ENCODE assay signal across 24 cellular contexts in genomic region chr21:31529406-31529805, GRCh38.
DNase-seq lines count a peak whose midpoint lies in the region; ATAC-seq and TF ChIP-seq lines count a peak whose summit lies in the region.
"Had no signal": no experiment of that assay in that cellular context is flagged by ENCODE, and none has a peak within 500 bp of the region (broad histone marks: within the 10 kb centered on the region; RNA-seq: fewer than 3 reads in every experiment).

No MANE protein-coding gene starts in this region.

- POLR2A ChIA-PET in PC-3 (lab: Charles Lee; ENCODE audit: unreplicated experiment): no interaction called here

- no peak overlapping the region for H2BK15ac ChIP-seq in mesendoderm (replicated peaks; ENCODE audit: low read depth)

- no peak overlapping the region for H3K4ac ChIP-seq in mesendoderm (ENCODE audit: low read depth, low read length)

- peaks cover 14% of the 10 kb centered on the region for H3K79me1 ChIP-seq in mesendoderm (ENCODE audit: low read length)

- H3K9ac ChIP-seq in Loucy (ENCODE audit: low read depth, low read length, poor library complexity, severe bottlenecking): peak overlapping the region; percentile 11
- H3K9ac ChIP-seq in PC-3 (ENCODE audit: low read length): no peak overlapping the region
- H3K9ac ChIP-seq in mesendoderm (ENCODE audit: low read length): no peak overlapping the region
- H3K9ac ChIP-seq: KMS-11 had no signal

- CTCF ChIA-PET in PC-3 (lab: Charles Lee): no interaction called here

- H3K79me2 ChIP-seq in Loucy (ENCODE audit: insufficient read depth, low read length) (peaks cover 85% of the 10 kb centered on the region), PC-3 (ENCODE audit: low read length) (no peaks in the 10 kb centered on the region), mesendoderm (ENCODE audit: control insufficient read depth, insufficient read depth, low read length) (peaks cover 25% of the 10 kb centered on the region)

- H3K4me3 ChIP-seq in Loucy (ENCODE audit: low read length, poor library complexity, severe bottlenecking) (peak overlapping the region; percentile 31), PC-3 (ENCODE audit: low read length) (no peak overlapping the region), mesendoderm (ENCODE audit: low read length) (no peak overlapping the region)

- H2AFZ ChIP-seq in Loucy (ENCODE audit: low read length) (no peak overlapping the region), PC-3 (ENCODE audit: low read length) (no peak overlapping the region)

- H3K36me3 ChIP-seq in Loucy (ENCODE audit: insufficient read depth, low read length): no peaks in the 10 kb centered on the region
- no peaks in the 10 kb centered on the region for H3K36me3 ChIP-seq in PC-3 (ENCODE audit: low read depth, low read length)
- no peaks in the 10 kb centered on the region for H3K36me3 ChIP-seq in mesendoderm (ENCODE audit: control insufficient read depth, insufficient read depth, low read length)

- no peak overlapping the region for H4K5ac ChIP-seq in mesendoderm (ENCODE audit: low read length)

- no CpG with 5 or more reads among the region's 1 CpG for WGBS in mesendoderm (ENCODE audit: extremely low coverage, insufficient coverage, low lambda C conversion rate)

- H4K20me1 ChIP-seq in Loucy (ENCODE audit: insufficient read depth, low read length, poor library complexity, severe bottlenecking): no peaks in the 10 kb centered on the region
- no peaks in the 10 kb centered on the region for H4K20me1 ChIP-seq in PC-3 (ENCODE audit: low read length)

- DNase-seq in DMS 273 (lab: John Stamatoyannopoulos, UW; ENCODE audit: unreplicated experiment) (peak; percentile 23), DMS 273 treated with DMSO at 0.1 percent for 48 hours (lab: John Stamatoyannopoulos, UW) (no peak), PC-3 (no peak), mesendoderm (peak; percentile 76), Kasumi-1 (lab: John Stamatoyannopoulos, UW) (no peak), erythroblast (lab: John Stamatoyannopoulos, UW) (no peak)
- DNase-seq: Calu3; CD8-positive, alpha-beta memory T cell; HCEC 1CT; NCI-H1105 treated with DMSO at 0.1 percent for 48 hours; NCI-H1694; NCI-H2081 treated with DMSO at 0.1 percent for 48 hours; NCI-H2171; NCI-H524; NCI-H82; SHP77; T-cell had no signal

- no peak overlapping the region for H3K23ac ChIP-seq in mesendoderm (ENCODE audit: low read length)

- TF ChIP-seq CTCF in Loucy (conservative IDR thresholded peaks at IDR 0.05; ENCODE audit: low read length): no peak
- no peak for TF ChIP-seq CTCF in PC-3 (conservative IDR thresholded peaks at IDR 0.05; ENCODE audit: low read depth, low read length)

- no peak overlapping the region for H2BK5ac ChIP-seq in mesendoderm (ENCODE audit: low read length)

- no peak for TF ChIP-seq POLR2A in erythroblast (IDR thresholded peaks at IDR 0.05; ENCODE audit: low read length)

- no peaks in the 10 kb centered on the region for H3K27me3 ChIP-seq in Loucy (ENCODE audit: insufficient read depth, low read length, poor library complexity, severe bottlenecking)
- no peaks in the 10 kb centered on the region for H3K27me3 ChIP-seq in PC-3 (ENCODE audit: low read length)
- H3K27me3 ChIP-seq in mesendoderm (ENCODE audit: insufficient read depth, low read length, poor library complexity): no peaks in the 10 kb centered on the region

- no peaks in the 10 kb centered on the region for H3K9me2 ChIP-seq in Loucy (replicated peaks; ENCODE audit: low read depth, low read length)
- H3K9me2 ChIP-seq in PC-3 (replicated peaks; ENCODE audit: low read length): no peaks in the 10 kb centered on the region

- peak overlapping the region; percentile 8 for H3K18ac ChIP-seq in mesendoderm (ENCODE audit: low read length)

- no TSS peak for BruUV-seq in PC-3 (replicated peaks; lab: Mats Ljungman, UMichigan)

- H3K4me1 ChIP-seq in Loucy (ENCODE audit: insufficient read depth, low read length, poor library complexity, severe bottlenecking) (peaks cover 42% of the 10 kb centered on the region), PC-3 (ENCODE audit: insufficient read depth, low read length) (peaks cover 27% of the 10 kb centered on the region), mesendoderm (ENCODE audit: control insufficient read depth, low read depth, low read length) (peaks cover 37% of the 10 kb centered on the region)

- H3K56ac ChIP-seq in mesendoderm (ENCODE audit: low read length): no peak overlapping the region

- H3K27ac ChIP-seq in PC-3 (ENCODE audit: low read length) (no peak overlapping the region), mesendoderm (ENCODE audit: low read depth, low read length) (no peak overlapping the region)
- H3K27ac ChIP-seq: 22Rv1, HL-60, KMS-11, RWPE1 had no signal

- H2AK5ac ChIP-seq in mesendoderm (ENCODE audit: low read length): no peak overlapping the region

- H3K9me3 ChIP-seq in Loucy (ENCODE audit: insufficient read depth, low read depth, low read length): no peaks in the 10 kb centered on the region
- H3K9me3 ChIP-seq in PC-3 (ENCODE audit: low read length): no peaks in the 10 kb centered on the region

- no peak overlapping the region for H4K8ac ChIP-seq in mesendoderm (ENCODE audit: low read depth, low read length)

- intact Hi-C loops in PC-3 (cut with micrococcal nuclease): no loop called here

- H3K4me2 ChIP-seq in Loucy (ENCODE audit: low read depth, low read length, poor library complexity, severe bottlenecking) (peak overlapping the region; percentile 50), PC-3 (ENCODE audit: low read length) (no peak overlapping the region), mesendoderm (ENCODE audit: low read length) (no peak overlapping the region)
- H3K4me2 ChIP-seq: KMS-11 had no signal

- ATAC-seq in PC-3 (peak; percentile 25), GM19395 (IDR thresholded peaks at IDR 0.05; ENCODE audit: unreplicated experiment) (no peak)
- ATAC-seq: Panc1, T-cell had no signal

- H2BK120ac ChIP-seq in mesendoderm (ENCODE audit: low read depth, low read length): no peak overlapping the region

- no peaks in the 10 kb centered on the region for H3F3A ChIP-seq in Loucy (ENCODE audit: low read depth)
- H3F3A ChIP-seq in PC-3 (ENCODE audit: low read length, unreplicated experiment): no peaks in the 10 kb centered on the region

Comparison
In these comparisons a context has a peak if more than half of its experiments do, and no peak if none do; other contexts are left out.
1. DNase-seq: peak in DMS 273 (single experiment) and mesendoderm (single experiment); none in DMS 273 treated with DMSO at 0.1 percent for 48 hours (single experiment), PC-3 (single experiment), Kasumi-1 (0 of 2) and erythroblast (0 of 2).